In the genomic region with DNA sequence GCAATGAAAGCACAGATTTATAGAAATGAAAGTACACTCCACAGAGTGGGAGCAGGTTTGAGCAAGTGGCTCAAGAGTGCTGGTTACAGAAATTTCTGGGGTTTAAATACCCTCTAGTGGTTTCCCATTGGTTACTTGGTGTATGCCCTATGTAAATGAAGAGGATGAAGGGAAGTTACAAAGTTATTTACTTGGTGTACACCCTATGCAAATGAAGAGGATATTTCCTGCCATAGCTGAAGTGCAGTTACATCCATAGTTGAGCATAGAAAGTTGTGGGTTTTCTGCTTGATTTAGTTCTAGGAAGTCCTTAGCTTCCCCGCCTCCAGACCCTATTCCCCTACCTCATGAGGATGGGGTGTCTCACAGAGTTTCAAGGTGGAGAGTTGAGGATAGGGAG, we compare ENCODE assay signal across 18 cellular contexts. TPM values are rescaled to one million over a fixed set of nuclear protein-coding genes. Genes with fewer than 3 reads are reported as not detected.
"Had no signal": no experiment of that assay in that cellular context is flagged by ENCODE, and none has a peak within 500 bp of the region (broad histone marks: within the 10 kb centered on the region; RNA-seq: fewer than 3 reads in every experiment).

No MANE protein-coding gene starts in this region.

- H3K4me1 ChIP-seq: colonic mucosa, esophagus muscularis mucosa, heart left ventricle, parathyroid adenoma, transverse colon had no signal

- DNase-seq: activated gamma-delta T cell treated with Interleukin-2 at 50 U/mL for 16 hours; amniotic stem cell; colonic mucosa; heart left ventricle; left cardiac atrium; mesenchymal stem cell; right cardiac atrium; stimulated activated CD4-positive, alpha-beta T cell treated with anti-CD3 and anti-CD28 coated beads, Interleukin-4, amount 100 ng/mL, for 24 hours; stimulated activated naive CD8-positive, alpha-beta T cell treated with anti-CD3 and anti-CD28 coated beads, Interleukin-15, amount 100 ng/mL, for 72 hours; T1000; transverse colon had no signal

- H3K4me3 ChIP-seq: colonic mucosa, esophagus muscularis mucosa, heart left ventricle, transverse colon had no signal

- H3K4me3 Mint-ChIP-seq: activated naive CD8-positive, alpha-beta T cell; stimulated activated naive CD8-positive, alpha-beta T cell treated with anti-CD3 and anti-CD28 coated beads, Interleukin-15, amount 100 ng/mL, for 72 hours; WTC11 had no signal

- H3K27me3 Mint-ChIP-seq: activated naive CD8-positive, alpha-beta T cell had no signal

- ATAC-seq: heart left ventricle; left cardiac atrium; right cardiac atrium; stimulated activated naive CD8-positive, alpha-beta T cell treated with anti-CD3 and anti-CD28 coated beads, Interleukin-15, amount 100 ng/mL, for 72 hours; WTC11 had no signal

- H3K9me3 ChIP-seq: colonic mucosa, transverse colon had no signal

- H3K27me3 ChIP-seq: colonic mucosa, esophagus muscularis mucosa, heart left ventricle, transverse colon had no signal

- H3K36me3 ChIP-seq: colonic mucosa, esophagus muscularis mucosa, heart left ventricle, transverse colon had no signal

- H3K27ac ChIP-seq: colonic mucosa, esophagus muscularis mucosa, heart left ventricle, parathyroid adenoma, transverse colon had no signal

- H3K27ac Mint-ChIP-seq: activated naive CD8-positive, alpha-beta T cell; stimulated activated naive CD8-positive, alpha-beta T cell treated with anti-CD3 and anti-CD28 coated beads, Interleukin-15, amount 100 ng/mL, for 72 hours; WTC11 had no signal

RNA-seq across cellular contexts. Expression of a gene that starts 22.7 kb away (rescaled TPM):
- total RNA-seq: bronchial epithelial cell, heart left ventricle, left cardiac atrium, pulmonary artery endothelial cell had no signal
- polyA plus RNA-seq: heart left ventricle, neural cell had no signal
